ENCODE assay signal across 20 cellular contexts in genomic region chr2:205712983-205713531, GRCh38. TPM values are rescaled to one million over a fixed set of nuclear protein-coding genes. Genes with fewer than 3 reads are reported as not detected.
DNase-seq lines count a peak whose midpoint lies in the region; ATAC-seq, FAIRE-seq and TF ChIP-seq lines count a peak whose summit lies in the region.
"Had no signal": no experiment of that assay in that cellular context is flagged by ENCODE, and none has a peak within 500 bp of the region (broad histone marks: within the 10 kb centered on the region; RNA-seq: fewer than 3 reads in every experiment).

No MANE protein-coding gene starts in this region.

- peak overlapping the region; percentile 59 to 93 for H3K27ac ChIP-seq in A549
- H3K27ac ChIP-seq: body of pancreas, HL-60, KMS-11 had no signal

- peaks cover 24 to 69% (median 53%) of the 10 kb centered on the region in 3 donors for H3K4me1 Mint-ChIP-seq in naive B cell
- H3K4me1 Mint-ChIP-seq in MCF 10A (ENCODE audit: insufficient read depth, unreplicated experiment) = peaks cover 6% of the 10 kb centered on the region

- H3K4me3 Mint-ChIP-seq in naive B cell = no peak overlapping the region
- no peak overlapping the region for H3K4me3 Mint-ChIP-seq in MCF 10A (ENCODE audit: unreplicated experiment)
- H3K4me3 Mint-ChIP-seq: activated naive CD4-positive, alpha-beta T cell treated with anti-CD3 and anti-CD28 coated beads, Interleukin-2, amount 10 ng/mL, durations not matched to agents 7 days and 5 days had no signal

- H3K4me3 ChIP-seq in A549 = no peak overlapping the region
- H3K4me3 ChIP-seq: body of pancreas, left lung had no signal

- H3K27ac Mint-ChIP-seq in naive B cell = peak overlapping the region in 5 of 6 donors; percentile 15 to 92 (median 47)
- H3K27ac Mint-ChIP-seq in MCF 10A (ENCODE audit: low read depth, unreplicated experiment) = no peak overlapping the region
- H3K27ac Mint-ChIP-seq: activated naive CD4-positive, alpha-beta T cell treated with anti-CD3 and anti-CD28 coated beads, Interleukin-2, amount 10 ng/mL, durations not matched to agents 7 days and 5 days had no signal

- peak overlapping the region; percentile 45 for H3K4me2 ChIP-seq in A549

- H3K9me3 ChIP-seq in A549 = no peaks in the 10 kb centered on the region
- H3K9me3 ChIP-seq: body of pancreas, left lung had no signal

- peaks cover 0 to 1% (median 0%) of the 10 kb centered on the region in 3 donors for H3K27me3 Mint-ChIP-seq in naive B cell
- no peaks in the 10 kb centered on the region for H3K27me3 Mint-ChIP-seq in MCF 10A (ENCODE audit: insufficient read depth, unreplicated experiment)
- H3K27me3 Mint-ChIP-seq: activated CD4-positive, alpha-beta T cell treated with anti-CD3 and anti-CD28 coated beads, Interleukin-2, amount 10 ng/mL, durations not matched to agents 24 days and 14 days had no signal

- CTCF ChIA-PET in A549 (lab: Yijun Ruan, JAX) (interaction anchor here (1.3 to 2.9 kb wide), 4 partner anchors 8 to 37 kb away, joined by 3 to 7 read pairs (median 6); no protein-coding TSS in a partner anchor), MCF 10A (lab: Yijun Ruan, JAX) (interaction anchor here (0.7 kb wide), 2 partner anchors 24 to 101 kb away, joined by 3 read pairs; no protein-coding TSS in a partner anchor)

- POLR2A ChIA-PET in A549 (lab: Yijun Ruan, JAX) = interaction anchor here (1.9 kb wide), 1 partner anchor 30 kb away, joined by 9 read pairs; the partner anchor contains the start of gene NRP2
- POLR2A ChIA-PET in MCF 10A (lab: Yijun Ruan, JAX) = no interaction called here

- DNase-seq in A549 (ENCODE audit: low read depth in 1 of 2, low spot score in 1 of 2) (no peak), dermis blood vessel endothelial cell (peak; percentile 64), naive B cell (no peak), 8988T (no peak), MCF 10A (ENCODE audit: unreplicated experiment) (no peak)
- no peak for DNase-seq in activated naive CD4-positive, alpha-beta T cell treated with Interleukin-2 at 50 U/mL for 16 hours
- DNase-seq: activated CD4-positive, alpha-beta T cell treated with anti-CD3 and anti-CD28 coated beads, Interleukin-2, amount 10 ng/mL, durations not matched to agents 24 days and 14 days; activated CD8-positive, alpha-beta memory T cell treated with anti-CD3 and anti-CD28 coated beads, Interleukin-2, amount 50 U/mL, for 48 hours; activated naive CD4-positive, alpha-beta T cell treated with anti-CD3 and anti-CD28 coated beads, Interleukin-2, amount 10 ng/mL, durations not matched to agents 7 days and 5 days; body of pancreas; COR-L47; left lung; NCI-H1436 treated with DMSO at 0.1 percent for 48 hours; SHP77; stimulated activated CD4-positive, alpha-beta T cell treated with anti-CD3 and anti-CD28 coated beads, Interleukin-15, amount 100 ng/mL, for 24 hours; T-helper 9 cell had no signal

- no TSS peak for BruUV-seq in MCF 10A (replicated peaks; lab: Mats Ljungman, UMichigan)

- FAIRE-seq in A549 (lab: Jason Lieb, UNC) = no peak

- TF ChIP-seq CTCF in A549 (IDR thresholded peaks at IDR 0.05) (no peak), MCF 10A (IDR thresholded peaks at IDR 0.05; ENCODE audit: unreplicated experiment) (no peak)

- intact Hi-C loops in MCF 10A (cut with micrococcal nuclease) = no loop called here

- H3K36me3 Mint-ChIP-seq in naive B cell (no peaks in the 10 kb centered on the region), MCF 10A (ENCODE audit: insufficient read depth, unreplicated experiment) (no peaks in the 10 kb centered on the region)
- H3K36me3 Mint-ChIP-seq: activated naive CD4-positive, alpha-beta T cell treated with anti-CD3 and anti-CD28 coated beads, Interleukin-2, amount 10 ng/mL, durations not matched to agents 7 days and 5 days had no signal

- TF ChIP-seq EP300 in A549 (IDR thresholded peaks at IDR 0.05) (no peak), Ishikawa (IDR thresholded peaks at IDR 0.05; ENCODE audit: borderline replicate concordance) (no peak)

- TF ChIP-seq POLR2A in A549 (IDR thresholded peaks at IDR 0.05; ENCODE audit: low read length) = no peak

- ATAC-seq in A549 (no peak), naive B cell (ENCODE audit: low read depth in 2 of 2) (no peak), GM21825 (IDR thresholded peaks at IDR 0.05; ENCODE audit: unreplicated experiment) (no peak)
- ATAC-seq: body of pancreas had no signal

- H3K4me1 ChIP-seq in A549 = peaks cover 87% of the 10 kb centered on the region
- H3K4me1 ChIP-seq: body of pancreas had no signal

- TF ChIP-seq RAD21 in A549 (conservative IDR thresholded peaks at IDR 0.05 in 1 of 2, IDR thresholded peaks at IDR 0.05 in 1 of 2) (no peak), Ishikawa (IDR thresholded peaks at IDR 0.05; ENCODE audit: low read depth) (no peak)

- H3K9me3 Mint-ChIP-seq in naive B cell = no peaks in the 10 kb centered on the region
- no peaks in the 10 kb centered on the region for H3K9me3 Mint-ChIP-seq in MCF 10A (ENCODE audit: unreplicated experiment)
- H3K9me3 Mint-ChIP-seq: activated CD4-positive, alpha-beta T cell treated with anti-CD3 and anti-CD28 coated beads, Interleukin-2, amount 10 ng/mL, durations not matched to agents 24 days and 14 days; activated naive CD4-positive, alpha-beta T cell treated with anti-CD3 and anti-CD28 coated beads, Interleukin-2, amount 10 ng/mL, durations not matched to agents 7 days and 5 days had no signal

- 59% methylated on average over 3 of the region's 3 CpGs for WGBS in A549 (ENCODE audit: missing lambda C conversion rate)

TF ChIP-seq in A549, 52 proteins besides CTCF, POLR2A, EP300 and RAD21:
- TF ChIP-seq E2F6 (IDR thresholded peaks at IDR 0.05; ENCODE audit: borderline replicate concordance, low read depth) (no peak), FOXS1 (CRISPR knock-in tag; IDR thresholded peaks at IDR 0.05) (no peak), CBX2 (IDR thresholded peaks at IDR 0.05; ENCODE audit: borderline replicate concordance, low read depth) (no peak), CEBPB (IDR thresholded peaks at IDR 0.05) (0 out of 4 replicates have a peak, but pooled peaks of 1 of the 2 experiments have one; percentile 12), EHMT2 (IDR thresholded peaks at IDR 0.05; ENCODE audit: low read depth) (0 out of 2 replicates have a peak, but pooled peaks have one; percentile 37)

TF ChIP-seq in Ishikawa, 13 proteins besides CTCF, POLR2A, EP300 and RAD21:
- TF ChIP-seq EGR1 (IDR thresholded peaks at IDR 0.05) (no peak), NFIC (IDR thresholded peaks at IDR 0.05) (peak; percentile 17; the same call in 1 of the 2 replicates), TAF1 (IDR thresholded peaks at IDR 0.05; ENCODE audit: low read depth) (no peak)
TF ChIP-seq in Ishikawa: peak in this region for 1.

RNA-seq across cellular contexts. Expression of gene NRP2, which starts 30.8 kb away (rescaled TPM):
- 144 and 154 TPM in 2 replicates for polyA plus RNA-seq in A549 (2011; rRNA removed)
- 37.9 and 48.1 TPM in 2 replicates for polyA plus RNA-seq in A549 (2012; cell fraction: cytosol; rRNA removed)
- polyA plus RNA-seq in A549 (2012; cell fraction: nucleus; rRNA removed) = 111 and 112 TPM in 2 replicates
- polyA plus RNA-seq in A549 (2017; fragmentation: RNase III; extraction: RNeasy Plus Mini Kit Qiagen cat#74134 plus additional on column Dnase treatment) = 125 to 187 TPM (median 159 TPM) in 3 replicates
- polyA minus RNA-seq in A549 (2011; rRNA and poly(A)+ RNA removed) = 199 and 240 TPM in 2 replicates
- total RNA-seq in dermis blood vessel endothelial cell = 165 and 254 TPM in 2 replicates
- 1 to 10 TPM in 4 of 6 donors, under 1 TPM in 2; 0.49 to 7.6 (median 2.0) TPM for polyA plus RNA-seq in naive B cell (ENCODE audit: low read depth in 6 of 6)
- 6.7 and 10.3 TPM in 2 replicates for total RNA-seq in MCF 10A (2022)

Comparison
In these comparisons a context has a peak if more than half of its experiments do, and no peak if none do; other contexts are left out.
1. RNA of gene NRP2, which starts 30.8 kb away (total RNA-seq): 165 to 254 TPM in dermis blood vessel endothelial cell; 6.7 to 10.3 TPM in MCF 10A; every median in the first group is over 10 times any median in the second.